ENCODE assay signal across 21 cellular contexts in genomic region chr9:84403288-84403687, GRCh38.
A peak's percentile ranks its signal among the peaks of the same experiment; 100 is the strongest.
DNase-seq lines count a peak whose midpoint lies in the region; ATAC-seq, FAIRE-seq and TF ChIP-seq lines count a peak whose summit lies in the region.
"Had no signal": no experiment of that assay in that cellular context is flagged by ENCODE, and none has a peak within 500 bp of the region (broad histone marks: within the 10 kb centered on the region; RNA-seq: fewer than 3 reads in every experiment).

No MANE protein-coding gene starts in this region.

- DNase-seq in HepG2 (ENCODE audit: low spot score) (no peak), right lobe of liver (peak in 2 of 3 donors; percentile 25 to 55), small intestine (peak; percentile 3), NCI-H146 (lab: John Stamatoyannopoulos, UW) (no peak)
- DNase-seq: 8988T; ACHN; BE2C; CD4-positive, alpha-beta T cell; CD8-positive, alpha-beta memory T cell; DMS 273 treated with DMSO at 0.1 percent for 48 hours; DMS79; GF-D8; H9 had no signal

- FAIRE-seq in HepG2 (lab: Jason Lieb, UNC) (no peak), small intestine (lab: Jason Lieb, UNC) (no peak)
- FAIRE-seq: A549, D721Med, GM12891, GM18507 had no signal

- peaks cover 0 to 6% (median 4%) of the 10 kb centered on the region in 4 donors for H3K4me1 ChIP-seq in liver (ENCODE audit: control insufficient read depth in 4 of 4, insufficient read depth in 4 of 4, low read length in 3 of 4)
- H3K4me1 ChIP-seq in HepG2 (ENCODE audit: insufficient read depth, low read length), result no peaks in the 10 kb centered on the region
- H3K4me1 ChIP-seq in right lobe of liver, result peaks cover 0 to 7% (median 0%) of the 10 kb centered on the region in 4 donors
- H3K4me1 ChIP-seq in small intestine (ENCODE audit: control insufficient read depth in 2 of 2, insufficient read depth in 1 of 2, low read depth in 1 of 2, low read length in 1 of 2), result no peaks in the 10 kb centered on the region
- H3K4me1 ChIP-seq: A549; BE2C; BLaER1 treated with 17β-estradiol and CSF1 and Interleukin-3, amounts not matched to agents 10 nM and 100 nM had no signal

- BruUV-seq in HepG2 (replicated peaks; lab: Mats Ljungman, UMichigan), result no TSS peak

- CTCF ChIA-PET in HepG2 (lab: Yijun Ruan, JAX; ENCODE audit: low intra/inter-chr PET ratio, low total read pairs), result no interaction called here

- H3K27ac ChIP-seq in liver (ENCODE audit: low read depth in 1 of 2, low read length in 2 of 2) (no peak overlapping the region), HepG2 (ENCODE audit: extremely low read length, insufficient read depth, low read length) (no peak overlapping the region), right lobe of liver (no peak overlapping the region), small intestine (ENCODE audit: low read depth in 1 of 2, low read length in 1 of 2) (no peak overlapping the region)
- H3K27ac ChIP-seq: A549; BLaER1 treated with 17β-estradiol and CSF1 and Interleukin-3, amounts not matched to agents 10 nM and 100 nM had no signal

- H3K9me3 ChIP-seq in liver (ENCODE audit: control insufficient read depth in 4 of 4, low read length in 3 of 4), result no peaks in the 10 kb centered on the region
- H3K9me3 ChIP-seq in HepG2 (ENCODE audit: low read length), result no peaks in the 10 kb centered on the region
- no peaks in the 10 kb centered on the region for H3K9me3 ChIP-seq in right lobe of liver
- no peaks in the 10 kb centered on the region for H3K9me3 ChIP-seq in small intestine (ENCODE audit: control insufficient read depth, low read depth)
- H3K9me3 ChIP-seq: BE2C had no signal

- no peaks in the 10 kb centered on the region for H3K79me2 ChIP-seq in HepG2 (ENCODE audit: insufficient read depth, low read length)

- WGBS in liver, result 31% methylated on average over 3 of the region's 3 CpGs
- WGBS in HepG2 (ENCODE audit: low lambda C conversion rate), result 49% methylated on average over 3 of the region's 3 CpGs
- WGBS in right lobe of liver (ENCODE audit: insufficient coverage, low coverage, low lambda C conversion rate, missing lambda C conversion rate), result 36% methylated on average over 3 of the region's 3 CpGs
- 47 to 73% (median 70%) methylated on average over 3 of the region's 3 CpGs for WGBS in small intestine, 3 donors

- no peak for TF ChIP-seq CTCF in liver (IDR thresholded peaks at IDR 0.05; ENCODE audit: low read depth, low read length, missing input control)
- no peak for TF ChIP-seq CTCF in HepG2 (CRISPR knock-in tag; IDR thresholded peaks at IDR 0.05)
- no peak for TF ChIP-seq CTCF in right lobe of liver (IDR thresholded peaks at IDR 0.05)

- H3K4me2 ChIP-seq in HepG2 (ENCODE audit: low read depth, low read length), result no peak overlapping the region
- H3K4me2 ChIP-seq: A549; BLaER1 treated with 17β-estradiol and CSF1 and Interleukin-3, amounts not matched to agents 10 nM and 100 nM; GM23338 had no signal

- in situ Hi-C loops in HepG2 (cut with HindIII; ENCODE audit: extremely low pct_ligation_motif_present, low pct_unique_long_range_greater_than_20kb), result no loop called here

- H3K9ac ChIP-seq in liver (ENCODE audit: low read depth in 1 of 2, low read length in 2 of 2) (no peak overlapping the region), HepG2 (ENCODE audit: insufficient read depth, low read depth, low read length) (no peak overlapping the region)
- H3K9ac ChIP-seq: BLaER1 treated with 17β-estradiol and CSF1 and Interleukin-3, amounts not matched to agents 10 nM and 100 nM had no signal

- POLR2A ChIA-PET in HepG2 (lab: Yijun Ruan, JAX), result no interaction called here

- no peak overlapping the region for H2AFZ ChIP-seq in HepG2 (ENCODE audit: low read length)
- H2AFZ ChIP-seq: GM23338 had no signal

- ATAC-seq in HepG2, result no peak
- peak; percentile 92 to 97 (median 94) for ATAC-seq in right lobe of liver
- ATAC-seq in HG03565 (IDR thresholded peaks at IDR 0.05; ENCODE audit: unreplicated experiment), result no peak

- TF ChIP-seq RAD21 in liver (IDR thresholded peaks at IDR 0.05) (peak; percentile 8 to 12), HepG2 (CRISPR knock-in tag; IDR thresholded peaks at IDR 0.05) (no peak)

- no peaks in the 10 kb centered on the region for H3K27me3 ChIP-seq in liver (ENCODE audit: control insufficient read depth in 4 of 4, insufficient read depth in 4 of 4, low read length in 3 of 4)
- H3K27me3 ChIP-seq in HepG2 (ENCODE audit: control insufficient read depth in 1 of 2, insufficient read depth in 2 of 2, low read length in 2 of 2), result no peaks in the 10 kb centered on the region
- no peaks in the 10 kb centered on the region for H3K27me3 ChIP-seq in right lobe of liver
- no peaks in the 10 kb centered on the region for H3K27me3 ChIP-seq in small intestine (ENCODE audit: control insufficient read depth in 2 of 2, insufficient read depth in 2 of 2, low read length in 2 of 2)
- H3K27me3 ChIP-seq: BE2C; BLaER1 treated with 17β-estradiol and CSF1 and Interleukin-3, amounts not matched to agents 10 nM and 100 nM had no signal

- intact Hi-C loops in HepG2 (cut with micrococcal nuclease; ENCODE audit: unreplicated experiment), result no loop called here
- intact Hi-C loops in right lobe of liver (cut with DNase I), result no loop called here

- H4K20me1 ChIP-seq in HepG2 (ENCODE audit: insufficient read depth, low read length), result no peaks in the 10 kb centered on the region
- H4K20me1 ChIP-seq: BLaER1 treated with 17β-estradiol and CSF1 and Interleukin-3, amounts not matched to agents 10 nM and 100 nM had no signal

- TF ChIP-seq POLR2A in HepG2 (IDR thresholded peaks at IDR 0.05; ENCODE audit: insufficient read depth in 1 of 2, low read depth in 2 of 2, low read length in 2 of 2), result no peak
- no peak for TF ChIP-seq POLR2A in right lobe of liver (IDR thresholded peaks at IDR 0.05)

- no peak for TF ChIP-seq EP300 in HepG2 (IDR thresholded peaks at IDR 0.05; ENCODE audit: low read depth in 2 of 2, low read length in 2 of 2)
- no peak for TF ChIP-seq EP300 in HepG2 (CRISPR knock-in tag; IDR thresholded peaks at IDR 0.05; ENCODE audit: borderline replicate concordance)

- H3K36me3 ChIP-seq in liver (ENCODE audit: control insufficient read depth in 4 of 4, insufficient read depth in 3 of 4, low read depth in 1 of 4, low read length in 3 of 4), result no peaks in the 10 kb centered on the region
- no peaks in the 10 kb centered on the region for H3K36me3 ChIP-seq in HepG2 (replicated peaks in 1 of 2; ENCODE audit: control insufficient read depth in 1 of 2, insufficient read depth in 2 of 2, low read length in 2 of 2)
- no peaks in the 10 kb centered on the region for H3K36me3 ChIP-seq in right lobe of liver
- H3K36me3 ChIP-seq in small intestine (ENCODE audit: control insufficient read depth in 2 of 2, insufficient read depth in 2 of 2, low read length in 2 of 2), result no peaks in the 10 kb centered on the region
- H3K36me3 ChIP-seq: BE2C; BLaER1 treated with 17β-estradiol and CSF1 and Interleukin-3, amounts not matched to agents 10 nM and 100 nM had no signal

- H3K4me3 ChIP-seq in liver (ENCODE audit: low read depth in 1 of 3, low read length in 3 of 3) (no peak overlapping the region), HepG2 (replicated peaks in 1 of 3; ENCODE audit: insufficient read depth in 1 of 3, low read depth in 2 of 3, low read length in 3 of 3) (no peak overlapping the region), right lobe of liver (no peak overlapping the region), small intestine (ENCODE audit: low read depth in 1 of 2, low read length in 2 of 2) (no peak overlapping the region)
- H3K4me3 ChIP-seq: A549; BLaER1 treated with 17β-estradiol and CSF1 and Interleukin-3, amounts not matched to agents 10 nM and 100 nM; GM23338 had no signal

TF ChIP-seq in liver, 16 proteins besides CTCF, POLR2A, EP300 and RAD21 (continues in another document):
- TF ChIP-seq EGR1 (IDR thresholded peaks at IDR 0.05; ENCODE audit: low read depth in 2 of 2), result no peak
- no peak for TF ChIP-seq ZBTB33 (IDR thresholded peaks at IDR 0.05)
- peak; percentile 39 for TF ChIP-seq YY1 (IDR thresholded peaks at IDR 0.05)
- TF ChIP-seq HNF4G (IDR thresholded peaks at IDR 0.05), result peak; percentile 59
- peak; percentile 76 for TF ChIP-seq SP1 (IDR thresholded peaks at IDR 0.05)
- TF ChIP-seq HNF4A (conservative IDR thresholded peaks at IDR 0.05), result peak; percentile 85
- TF ChIP-seq RXRA (IDR thresholded peaks at IDR 0.05), result peak; percentile 24 to 57

TF ChIP-seq in HepG2, 621 proteins besides CTCF, POLR2A, EP300 and RAD21 (continues in another document):
- TF ChIP-seq ZNF432 (CRISPR knock-in tag; IDR thresholded peaks at IDR 0.05; ENCODE audit: borderline replicate concordance), result no peak
- no peak for TF ChIP-seq NFE2L1 (CRISPR knock-in tag; IDR thresholded peaks at IDR 0.05; ENCODE audit: borderline replicate concordance)
- no peak for TF ChIP-seq CBX2 (IDR thresholded peaks at IDR 0.05; ENCODE audit: low read depth, low read length)
- no peak for TF ChIP-seq CBX2 (CRISPR knock-in tag; IDR thresholded peaks at IDR 0.05; ENCODE audit: low read depth)
- TF ChIP-seq RBFOX2 (IDR thresholded peaks at IDR 0.05; ENCODE audit: low read depth, low read length), result no peak
- no peak for TF ChIP-seq STAT5B (CRISPR knock-in tag; IDR thresholded peaks at IDR 0.05)
- no peak for TF ChIP-seq TRIM22 (IDR thresholded peaks at IDR 0.05)
- TF ChIP-seq ZNF792 (CRISPR knock-in tag; IDR thresholded peaks at IDR 0.05), result no peak
- no peak for TF ChIP-seq RFX5 (IDR thresholded peaks at IDR 0.05; ENCODE audit: low read depth, low read length)
- no peak for TF ChIP-seq PPARG (CRISPR knock-in tag; conservative IDR thresholded peaks at IDR 0.05)
- no peak for TF ChIP-seq RFXAP (CRISPR knock-in tag; IDR thresholded peaks at IDR 0.05; ENCODE audit: borderline replicate concordance)
- no peak for TF ChIP-seq ZNF543 (CRISPR knock-in tag; IDR thresholded peaks at IDR 0.05)
- no peak for TF ChIP-seq POLR2G (IDR thresholded peaks at IDR 0.05; ENCODE audit: low read depth, low read length)
- TF ChIP-seq RFXANK (CRISPR knock-in tag; IDR thresholded peaks at IDR 0.05), result no peak

Comparison
In these comparisons a context has a peak if more than half of its experiments do, and no peak if none do; other contexts are left out.
1. ATAC-seq: peak in right lobe of liver (4 of 4); none in HepG2 (single experiment) and HG03565 (single experiment).
2. DNase-seq: peak in right lobe of liver (2 of 3) and small intestine (single experiment); none in HepG2 (single experiment) and NCI-H146 (single experiment).